ENCODE assay signal across 20 cellular contexts in the genomic region with DNA sequence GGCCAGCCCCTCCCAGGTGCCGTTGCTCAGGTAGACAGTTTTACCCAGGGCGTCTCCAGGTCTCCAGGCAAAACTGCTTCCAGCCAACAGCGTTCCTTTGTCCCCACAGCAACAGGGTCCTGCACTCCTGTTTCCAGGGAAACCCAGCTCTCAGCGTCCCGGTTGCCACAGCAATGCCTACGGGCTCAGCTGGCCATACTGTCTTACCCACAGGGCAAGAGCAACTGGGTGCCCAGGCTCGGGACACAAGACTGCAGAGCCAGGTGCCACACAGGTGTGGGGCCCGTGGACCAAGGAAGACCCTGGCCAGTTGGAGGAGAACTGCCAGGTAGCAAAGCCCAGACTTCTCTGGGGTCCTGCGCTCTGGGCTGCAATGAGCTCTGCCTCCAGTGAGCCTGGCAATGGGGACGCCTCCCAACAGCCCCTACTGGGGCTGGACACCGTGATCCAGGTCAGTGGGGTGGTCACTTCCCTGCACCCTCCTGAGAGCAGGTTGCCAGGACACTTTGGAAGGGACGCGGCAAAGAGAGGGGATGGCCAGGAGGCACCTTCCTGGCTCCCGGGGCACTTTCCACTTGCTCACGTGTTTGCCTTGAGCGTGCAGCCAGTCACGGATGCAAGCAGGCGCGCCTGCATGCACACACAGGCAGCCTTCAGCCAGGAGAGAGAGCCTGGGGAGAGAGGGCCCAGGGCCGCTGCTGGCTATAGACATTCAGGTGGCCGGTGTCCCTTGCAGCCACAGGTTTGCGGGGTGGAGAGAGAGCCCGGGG. TPM values are rescaled to one million over a fixed set of nuclear protein-coding genes. Genes with fewer than 3 reads are reported as not detected.
A peak's percentile ranks its signal among the peaks of the same experiment; 100 is the strongest.
DNase-seq lines count a peak whose midpoint lies in the region; ATAC-seq and TF ChIP-seq lines count a peak whose summit lies in the region.
"Had no signal": no experiment of that assay in that cellular context is flagged by ENCODE, and none has a peak within 500 bp of the region (broad histone marks: within the 10 kb centered on the region; RNA-seq: fewer than 3 reads in every experiment).

A gene (plus strand): TSS at position 196 of the 770 bp plus-strand sequence. CDS start 178 bp downstream, at position 374.

- no peak for TF ChIP-seq POLR2A in IMR-90 (IDR thresholded peaks at IDR 0.05; ENCODE audit: low read depth, low read length)

- H3K9me3 Mint-ChIP-seq in mesothelial cell of epicardium (no peaks in the 10 kb centered on the region), CD14-positive monocyte (peaks cover 0 to 1% (median 0%) of the 10 kb centered on the region in 7 donors)
- H3K9me3 Mint-ChIP-seq: activated CD8-positive, alpha-beta T cell treated with anti-CD3 and anti-CD28 coated beads for 36 hours; activated T-cell treated with anti-CD3 and anti-CD28 coated beads, Interleukin-2, amount 50 U/mL, for 4 hours; natural killer cell treated with Interleukin-12 subunit alpha and Interleukin-12 subunit beta and Interleukin-15 and Interleukin-18, amount 100 ng/mL, for 72 hours; T-helper 1 cell treated with Interleukin-12 subunit alpha and Interleukin-12 subunit beta and Interleukin-4 antibody, amounts not matched to agents 30 μg/mL and 1 μg/mL, for 36 hours had no signal

- dilution Hi-C loops in IMR-90 (cut with HindIII; ENCODE audit: low sequenced_read_pairs, unreplicated experiment): no loop called here

- H3K27me3 ChIP-seq in IMR-90 (ENCODE audit: control insufficient read depth, insufficient read depth, low read length): peaks cover 8% of the 10 kb centered on the region; the same call in 1 of the 2 replicates
- H3K27me3 ChIP-seq in RWPE2 (ENCODE audit: insufficient read depth, poor library complexity, severe bottlenecking): peaks cover 14% of the 10 kb centered on the region
- H3K27me3 ChIP-seq: upper lobe of left lung had no signal

- no peaks in the 10 kb centered on the region for H4K20me1 ChIP-seq in IMR-90 (ENCODE audit: insufficient read depth, low read length)

- intact Hi-C loops in IMR-90 (cut with micrococcal nuclease): no loop called here
- intact Hi-C loops in CD14-positive monocyte (cut with micrococcal nuclease): no loop called here

- H3K9ac ChIP-seq in IMR-90 (ENCODE audit: low read depth, low read length): no peak within 1 kb of the TSS

- H3K27ac ChIP-seq in IMR-90 (ENCODE audit: insufficient read depth, low read length) (no peak within 1 kb of the TSS), RWPE2 (ENCODE audit: poor library complexity, severe bottlenecking) (no peak within 1 kb of the TSS)
- H3K27ac ChIP-seq: coronary artery, upper lobe of left lung had no signal

- no peak within 1 kb of the TSS for H3K4me3 ChIP-seq in IMR-90 (ENCODE audit: insufficient read depth, low read depth, low read length)
- no peak within 1 kb of the TSS for H3K4me3 ChIP-seq in RWPE2 (ENCODE audit: severe bottlenecking)
- H3K4me3 ChIP-seq: coronary artery, upper lobe of left lung had no signal

- H3K36me3 ChIP-seq in IMR-90 (ENCODE audit: control insufficient read depth, insufficient read depth, low read length): no peaks in the 10 kb centered on the region
- H3K36me3 ChIP-seq in RWPE2 (ENCODE audit: low read depth): no peaks in the 10 kb centered on the region
- H3K36me3 ChIP-seq: upper lobe of left lung had no signal

- H3K27ac Mint-ChIP-seq in mesothelial cell of epicardium (peak within 1 kb of the TSS; percentile 34), CD14-positive monocyte (peak within 1 kb of the TSS in 1 of 7 donors; percentile 40)
- H3K27ac Mint-ChIP-seq: activated CD8-positive, alpha-beta T cell treated with anti-CD3 and anti-CD28 coated beads for 36 hours; natural killer cell treated with Interleukin-12 subunit alpha and Interleukin-12 subunit beta and Interleukin-15 and Interleukin-18, amount 100 ng/mL, for 72 hours; T-helper 1 cell treated with Interleukin-12 subunit alpha and Interleukin-12 subunit beta and Interleukin-4 antibody, amounts not matched to agents 30 μg/mL and 1 μg/mL, for 36 hours had no signal

- no peak within 1 kb of the TSS for H4K91ac ChIP-seq in IMR-90 (ENCODE audit: insufficient read depth, low read depth, low read length)

- H3K14ac ChIP-seq in IMR-90 (replicated peaks; ENCODE audit: low read depth, low read length): no peak within 1 kb of the TSS

- POLR2A ChIA-PET in IMR-90 (lab: Charles Lee; ENCODE audit: unreplicated experiment): no interaction called here

- H4K8ac ChIP-seq in IMR-90 (ENCODE audit: low read depth in 2 of 2, low read length in 2 of 2): no peak within 1 kb of the TSS

- H2BK20ac ChIP-seq in IMR-90 (ENCODE audit: low read depth, low read length): no peak within 1 kb of the TSS

- H3K4me1 ChIP-seq in IMR-90 (ENCODE audit: control insufficient read depth, insufficient read depth, low read length) (no peaks in the 10 kb centered on the region), RWPE2 (ENCODE audit: insufficient read depth, poor library complexity, severe bottlenecking) (no peaks in the 10 kb centered on the region)

- H3K36me3 Mint-ChIP-seq in mesothelial cell of epicardium: no peaks in the 10 kb centered on the region
- no peaks in the 10 kb centered on the region for H3K36me3 Mint-ChIP-seq in CD14-positive monocyte
- H3K36me3 Mint-ChIP-seq: natural killer cell treated with Interleukin-12 subunit alpha and Interleukin-12 subunit beta and Interleukin-15 and Interleukin-18, amount 100 ng/mL, for 72 hours had no signal

- in situ Hi-C loops in IMR-90 (cut with MboI; ENCODE audit: low sequenced_read_pairs): no loop called here

- no peak within 1 kb of the TSS for H3K56ac ChIP-seq in IMR-90 (ENCODE audit: extremely low read depth, insufficient read depth, low read length)

- H3K4ac ChIP-seq in IMR-90 (ENCODE audit: low read depth, low read length): no peak within 1 kb of the TSS

- TF ChIP-seq CTCF in IMR-90 (conservative IDR thresholded peaks at IDR 0.05; ENCODE audit: low read depth, low read length) (no peak), RWPE2 (IDR thresholded peaks at IDR 0.05; ENCODE audit: poor library complexity, severe bottlenecking) (no peak), mesothelial cell of epicardium (IDR thresholded peaks at IDR 0.05; ENCODE audit: unreplicated experiment) (no peak), CD14-positive monocyte (IDR thresholded peaks at IDR 0.05) (no peak)

- peaks cover 7% of the 10 kb centered on the region for H3K4me1 Mint-ChIP-seq in mesothelial cell of epicardium
- no peaks in the 10 kb centered on the region for H3K4me1 Mint-ChIP-seq in CD14-positive monocyte

- H2BK5ac ChIP-seq in IMR-90 (ENCODE audit: low read depth, low read length, poor library complexity, severe bottlenecking): no peak within 1 kb of the TSS

- H2AFZ ChIP-seq in IMR-90 (replicated peaks; ENCODE audit: low read length, poor library complexity): no peak within 1 kb of the TSS

- no peaks in the 10 kb centered on the region for H3K79me1 ChIP-seq in IMR-90 (ENCODE audit: low read depth in 1 of 2, low read length in 2 of 2)

- ATAC-seq in IMR-90 (ENCODE audit: low read depth) (no peak), RWPE2 (ENCODE audit: low read depth) (peak; percentile 19; the same call in 1 of the 3 replicates)
- ATAC-seq: activated CD8-positive, alpha-beta T cell treated with anti-CD3 and anti-CD28 coated beads for 36 hours; activated T-cell treated with anti-CD3 and anti-CD28 coated beads, Interleukin-2, amount 50 U/mL, for 4 hours had no signal

- H3K9me3 ChIP-seq in IMR-90 (ENCODE audit: control insufficient read depth, insufficient read depth, low read length): no peaks in the 10 kb centered on the region
- no peaks in the 10 kb centered on the region for H3K9me3 ChIP-seq in RWPE2 (ENCODE audit: severe bottlenecking)
- H3K9me3 ChIP-seq: upper lobe of left lung had no signal

- H2AK5ac ChIP-seq in IMR-90 (ENCODE audit: low read depth, low read length): no peak within 1 kb of the TSS

- peaks cover 7% of the 10 kb centered on the region for H3K27me3 Mint-ChIP-seq in mesothelial cell of epicardium (ENCODE audit: low read depth)
- peaks cover 3 to 10% (median 10%) of the 10 kb centered on the region in 3 donors for H3K27me3 Mint-ChIP-seq in CD14-positive monocyte (ENCODE audit: low read depth in 3 of 3)
- H3K27me3 Mint-ChIP-seq: activated CD8-positive, alpha-beta T cell treated with anti-CD3 and anti-CD28 coated beads for 36 hours had no signal

- BruUV-seq in IMR-90 (replicated peaks; lab: Mats Ljungman, UMichigan): no TSS peak

- H2AK9ac ChIP-seq in IMR-90 (replicated peaks; ENCODE audit: low read depth, low read length, poor library complexity): peak within 1 kb of the TSS; percentile 28

- no peak within 1 kb of the TSS for H3K4me2 ChIP-seq in IMR-90 (ENCODE audit: low read depth, low read length)

- CTCF ChIA-PET in IMR-90 (lab: Yijun Ruan, JAX): no interaction called here

- H2BK15ac ChIP-seq in IMR-90 (ENCODE audit: low read depth, low read length): no peak within 1 kb of the TSS

- H3K4me3 Mint-ChIP-seq in mesothelial cell of epicardium: no peak within 1 kb of the TSS
- no peak within 1 kb of the TSS for H3K4me3 Mint-ChIP-seq in CD14-positive monocyte
- H3K4me3 Mint-ChIP-seq: activated CD8-positive, alpha-beta T cell treated with anti-CD3 and anti-CD28 coated beads for 36 hours; activated T-cell treated with anti-CD3 and anti-CD28 coated beads, Interleukin-2, amount 50 U/mL, for 4 hours; natural killer cell treated with Interleukin-12 subunit alpha and Interleukin-12 subunit beta and Interleukin-15 and Interleukin-18, amount 100 ng/mL, for 72 hours; T-helper 1 cell treated with Interleukin-12 subunit alpha and Interleukin-12 subunit beta and Interleukin-4 antibody, amounts not matched to agents 30 μg/mL and 1 μg/mL, for 36 hours had no signal

- no peak within 1 kb of the TSS for H4K5ac ChIP-seq in IMR-90 (ENCODE audit: low read depth, low read length)

- DNase-seq in DMS79 (lab: John Stamatoyannopoulos, UW): peak; percentile 64
- no peak for DNase-seq in IMR-90
- DNase-seq in RWPE2 (ENCODE audit: low spot score): no peak
- no peak for DNase-seq in mesothelial cell of epicardium (ENCODE audit: low spot score in 2 of 2, unreplicated experiment in 2 of 2)
- DNase-seq in amniotic stem cell (lab: John Stamatoyannopoulos, UW): no peak
- DNase-seq in GM19238 (ENCODE audit: insufficient read length, low spot score): no peak
- no peak for DNase-seq in CD14-positive monocyte (ENCODE audit: low spot score)
- DNase-seq in effector CD4-positive, alpha-beta T cell: no peak
- DNase-seq: activated CD8-positive, alpha-beta T cell treated with anti-CD3 and anti-CD28 coated beads for 36 hours; activated naive CD4-positive, alpha-beta T cell treated with anti-CD3 and anti-CD28 coated beads, Interleukin-2, amount 50 U/mL, for 16 hours; activated T-cell treated with anti-CD3 and anti-CD28 coated beads, Interleukin-2, amount 50 U/mL, for 4 hours; mesenchymal stem cell; NCI-H2029 treated with DMSO at 0.1 percent for 48 hours; stimulated activated naive CD4-positive, alpha-beta T cell had no signal

- no peak within 1 kb of the TSS for H3K23ac ChIP-seq in IMR-90 (ENCODE audit: low read depth, low read length)

- WGBS in IMR-90 (ENCODE audit: extremely low coverage in 2 of 2, insufficient read length in 1 of 2), 2 experiments: 51% methylated on average over 9 of the region's 23 CpGs; no CpG with 5 or more reads in 1 of the 2 experiments

- no peaks in the 10 kb centered on the region for H3K9me1 ChIP-seq in IMR-90 (ENCODE audit: insufficient read depth, low read length)

- no peak for TF ChIP-seq RAD21 in IMR-90 (IDR thresholded peaks at IDR 0.05; ENCODE audit: low read length)

- H2BK120ac ChIP-seq in IMR-90 (ENCODE audit: low read depth, low read length): no peak within 1 kb of the TSS

- no peak within 1 kb of the TSS for H3K18ac ChIP-seq in IMR-90 (ENCODE audit: low read depth, low read length)

RNA-seq across cellular contexts. Expression of the gene that starts here (rescaled TPM):
- not detected in 2 replicates for total RNA-seq in IMR-90 (2012; rRNA removed)
- polyA plus RNA-seq in IMR-90 (2012; rRNA removed): not detected in 2 replicates
- not detected in 2 replicates for polyA plus RNA-seq in IMR-90 (2012; cell fraction: cytosol; rRNA removed)
- polyA plus RNA-seq in IMR-90 (2012; cell fraction: nucleus; rRNA removed; ENCODE audit: low replicate concordance): 0.03 and 0.17 TPM in 2 replicates
- total RNA-seq in mesothelial cell of epicardium: 0.16 to 0.32 TPM (median 0.16 TPM) in 3 replicates
- not detected for polyA plus RNA-seq in CD14-positive monocyte
- total RNA-seq: activated CD8-positive, alpha-beta T cell treated with anti-CD3 and anti-CD28 coated beads for 36 hours; activated T-cell treated with anti-CD3 and anti-CD28 coated beads, Interleukin-2, amount 50 U/mL, for 4 hours; HT1080; natural killer cell treated with Interleukin-12 subunit alpha and Interleukin-12 subunit beta and Interleukin-15 and Interleukin-18, amount 100 ng/mL, for 72 hours had no signal
- polyA plus RNA-seq: BJ had no signal
